ENCODE assay signal across 18 cellular contexts in genomic region chr16:11039726-11040125, GRCh38.
DNase-seq lines count a peak whose midpoint lies in the region; ATAC-seq and TF ChIP-seq lines count a peak whose summit lies in the region.
"Had no signal": no experiment of that assay in that cellular context is flagged by ENCODE, and none has a peak within 500 bp of the region (broad histone marks: within the 10 kb centered on the region; RNA-seq: fewer than 3 reads in every experiment).

No MANE protein-coding gene starts in this region.

- no peak for ATAC-seq in activated CD4-positive, alpha-beta T cell treated with anti-CD3 and anti-CD28 coated beads for 36 hours
- no peak for ATAC-seq in PC-3
- ATAC-seq in foreskin keratinocyte: no peak
- ATAC-seq: Panc1 had no signal

- H3K9me3 ChIP-seq in PC-3 (ENCODE audit: low read length) (no peaks in the 10 kb centered on the region), sigmoid colon (no peaks in the 10 kb centered on the region), left ventricle myocardium inferior (replicated peaks) (no peaks in the 10 kb centered on the region), prostate gland (no peaks in the 10 kb centered on the region)
- H3K9me3 ChIP-seq: MG63 had no signal

- CTCF ChIA-PET in activated CD4-positive, alpha-beta T cell treated with anti-CD3 and anti-CD28 coated beads for 36 hours (lab: Charles Lee): interaction anchor here (0.6 kb wide), 1 partner anchor 46 kb away, joined by 3 read pairs; no protein-coding TSS in a partner anchor
- CTCF ChIA-PET in PC-3 (lab: Charles Lee): no interaction called here

- H3K36me3 ChIP-seq in PC-3 (ENCODE audit: low read depth, low read length) (no peaks in the 10 kb centered on the region; the same call in 1 of the 2 replicates), sigmoid colon (peaks cover 0 to 51% (median 17%) of the 10 kb centered on the region in 4 donors), left ventricle myocardium inferior (peaks cover 68% of the 10 kb centered on the region), prostate gland (no peaks in the 10 kb centered on the region)

- WGBS in sigmoid colon, 2 donors: 97 to 99% methylated on average over 8 of the region's 8 CpGs
- WGBS in prostate gland: 97% methylated on average over 8 of the region's 8 CpGs

- TF ChIP-seq EP300 in sigmoid colon (IDR thresholded peaks at IDR 0.05): no peak

- no peaks in the 10 kb centered on the region for H3K9me3 Mint-ChIP-seq in activated CD4-positive, alpha-beta T cell treated with anti-CD3 and anti-CD28 coated beads for 36 hours (ENCODE audit: low read depth)

- H3K27ac Mint-ChIP-seq in activated CD4-positive, alpha-beta T cell treated with anti-CD3 and anti-CD28 coated beads for 36 hours: peak overlapping the region; percentile 19

- H3K27me3 ChIP-seq in PC-3 (ENCODE audit: low read length) (no peaks in the 10 kb centered on the region), foreskin keratinocyte (no peaks in the 10 kb centered on the region), sigmoid colon (no peaks in the 10 kb centered on the region), left ventricle myocardium inferior (ENCODE audit: low read depth) (no peaks in the 10 kb centered on the region), prostate gland (replicated peaks; ENCODE audit: insufficient read depth) (no peaks in the 10 kb centered on the region)
- H3K27me3 ChIP-seq: MG63 had no signal

- no peaks in the 10 kb centered on the region for H3F3A ChIP-seq in PC-3 (ENCODE audit: low read length, unreplicated experiment)

- H3K4me3 Mint-ChIP-seq in activated CD4-positive, alpha-beta T cell treated with anti-CD3 and anti-CD28 coated beads for 36 hours: no peak overlapping the region

- H3K4me1 ChIP-seq in PC-3 (ENCODE audit: insufficient read depth, low read length) (peaks cover 23% of the 10 kb centered on the region), foreskin keratinocyte (peaks cover 15% of the 10 kb centered on the region), sigmoid colon (peaks cover 0 to 2% (median under 1%) of the 10 kb centered on the region in 4 donors), left ventricle myocardium inferior (peaks cover 21% of the 10 kb centered on the region), prostate gland (replicated peaks) (no peaks in the 10 kb centered on the region)

- H3K4me3 ChIP-seq in PC-3 (ENCODE audit: low read length): no peak overlapping the region
- no peak overlapping the region for H3K4me3 ChIP-seq in sigmoid colon
- H3K4me3 ChIP-seq in left ventricle myocardium inferior: no peak overlapping the region
- no peak overlapping the region for H3K4me3 ChIP-seq in prostate gland
- H3K4me3 ChIP-seq: MG63 had no signal

- H3K27ac ChIP-seq in PC-3 (ENCODE audit: low read length): peak overlapping the region; percentile 94
- peak overlapping the region; percentile 92 for H3K27ac ChIP-seq in foreskin keratinocyte
- H3K27ac ChIP-seq in sigmoid colon: no peak overlapping the region
- H3K27ac ChIP-seq in left ventricle myocardium inferior (replicated peaks): no peak overlapping the region
- no peak overlapping the region for H3K27ac ChIP-seq in prostate gland

- no peaks in the 10 kb centered on the region for H3K79me2 ChIP-seq in PC-3 (ENCODE audit: low read length)

- intact Hi-C loops in activated CD4-positive, alpha-beta T cell treated with anti-CD3 and anti-CD28 coated beads for 36 hours (cut with DNase I, micrococcal nuclease): no loop called here
- intact Hi-C loops in PC-3 (cut with micrococcal nuclease): no loop called here
- intact Hi-C loops in sigmoid colon (cut with DNase I): no loop called here
- intact Hi-C loops in left ventricle myocardium inferior (cut with micrococcal nuclease): no loop called here
- intact Hi-C loops in prostate gland (cut with DNase I): no loop called here

- no TSS peak for BruUV-seq in PC-3 (replicated peaks; lab: Mats Ljungman, UMichigan)

- no peaks in the 10 kb centered on the region for H4K20me1 ChIP-seq in PC-3 (ENCODE audit: low read length)

- POLR2A ChIA-PET in activated CD4-positive, alpha-beta T cell treated with anti-CD3 and anti-CD28 coated beads for 36 hours (lab: Charles Lee): no interaction called here
- POLR2A ChIA-PET in PC-3 (lab: Charles Lee; ENCODE audit: unreplicated experiment): no interaction called here

- TF ChIP-seq POLR2A in sigmoid colon (IDR thresholded peaks at IDR 0.05): no peak
- no peak for TF ChIP-seq POLR2A in prostate gland (IDR thresholded peaks at IDR 0.05)

- H3K9ac ChIP-seq in PC-3 (ENCODE audit: low read length): peak overlapping the region; percentile 67

- H3K4me2 ChIP-seq in PC-3 (ENCODE audit: low read length): no peak overlapping the region

- peaks cover 34% of the 10 kb centered on the region for H3K36me3 Mint-ChIP-seq in activated CD4-positive, alpha-beta T cell treated with anti-CD3 and anti-CD28 coated beads for 36 hours (ENCODE audit: low read depth)

- H3K9me2 ChIP-seq in PC-3 (replicated peaks; ENCODE audit: low read length): no peaks in the 10 kb centered on the region

- TF ChIP-seq CTCF in PC-3 (conservative IDR thresholded peaks at IDR 0.05; ENCODE audit: low read depth, low read length) (no peak), foreskin keratinocyte (conservative IDR thresholded peaks at IDR 0.05) (no peak), sigmoid colon (IDR thresholded peaks at IDR 0.05) (no peak), left ventricle myocardium inferior (IDR thresholded peaks at IDR 0.05; ENCODE audit: borderline replicate concordance) (no peak), prostate gland (IDR thresholded peaks at IDR 0.05) (no peak)

- DNase-seq in activated CD4-positive, alpha-beta T cell treated with anti-CD3 and anti-CD28 coated beads for 36 hours: no peak
- DNase-seq in activated CD4-positive, alpha-beta T cell treated with anti-CD3 and anti-CD28 coated beads for 1 hour: no peak
- DNase-seq in PC-3: no peak
- no peak for DNase-seq in foreskin keratinocyte
- peak; percentile 63 for DNase-seq in sigmoid colon
- DNase-seq in left ventricle myocardium inferior: no peak
- no peak for DNase-seq in prostate gland (ENCODE audit: low spot score)
- DNase-seq: Calu3, DMS79 treated with DMSO at 0.1 percent for 48 hours, HCEC 1CT, IMR-90, KG1, MG63, NCI-H2029, NCI-H446 treated with DMSO at 0.1 percent for 48 hours, NCI-H526, SHP77 treated with DMSO at 0.1 percent for 48 hours had no signal

- H2AFZ ChIP-seq in PC-3 (ENCODE audit: low read length): no peak overlapping the region

- H3K4me1 Mint-ChIP-seq in activated CD4-positive, alpha-beta T cell treated with anti-CD3 and anti-CD28 coated beads for 36 hours: no peaks in the 10 kb centered on the region

- H3K27me3 Mint-ChIP-seq in activated CD4-positive, alpha-beta T cell treated with anti-CD3 and anti-CD28 coated beads for 36 hours: no peaks in the 10 kb centered on the region

Comparison
In these comparisons a context has a peak if more than half of its experiments do, and no peak if none do; other contexts are left out.
1. H3K27ac ChIP-seq: peak in PC-3 (single experiment) and foreskin keratinocyte (single experiment); none in sigmoid colon (0 of 4), left ventricle myocardium inferior (single experiment) and prostate gland (0 of 2).